Comparison of ENCODE assay signal across 1 cellular context in the genomic region with DNA sequence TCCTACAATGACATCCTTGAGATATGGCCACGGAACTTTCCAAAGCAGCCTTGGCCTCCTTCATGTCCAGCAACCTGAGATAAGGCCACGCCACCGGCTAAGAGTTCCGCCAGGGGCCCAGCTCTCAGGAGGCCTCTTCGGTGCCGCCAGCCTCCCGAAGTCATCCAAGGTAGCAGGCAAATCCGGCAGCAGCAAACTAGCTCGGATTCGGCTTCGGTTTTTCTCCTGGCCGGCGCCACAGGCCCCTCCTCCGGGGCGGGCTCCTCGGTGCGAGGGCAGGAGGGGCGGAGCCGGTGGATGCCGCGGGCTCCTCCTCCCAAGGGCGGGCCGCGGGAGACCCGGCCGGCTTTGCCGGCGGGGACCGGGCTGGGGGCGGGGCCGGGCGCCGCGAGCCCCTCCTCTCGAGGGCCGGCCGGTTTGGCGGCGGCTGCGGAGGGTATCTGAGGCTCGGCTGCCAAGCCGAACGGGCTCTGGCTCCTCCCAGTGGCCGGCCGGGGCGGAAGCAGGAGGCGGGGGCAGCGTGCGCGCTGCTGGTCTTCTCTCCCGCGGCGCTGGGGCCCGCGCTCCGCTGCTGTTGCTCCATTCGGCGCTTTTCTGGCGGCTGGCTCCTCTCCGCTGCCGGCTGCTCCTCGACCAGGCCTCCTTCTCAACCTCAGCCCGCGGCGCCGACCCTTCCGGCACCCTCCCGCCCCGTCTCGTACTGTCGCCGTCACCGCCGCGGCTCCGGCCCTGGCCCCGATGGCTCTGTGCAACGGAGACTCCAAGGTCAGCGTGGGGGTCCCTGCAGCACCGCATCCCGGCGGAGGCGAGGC.
A peak's percentile ranks its signal among the peaks of the same experiment; 100 is the strongest.
TF ChIP-seq lines count a peak whose summit lies in the region.

TSS of gene GMPS (plus strand) at position 518 of the 812 bp plus-strand sequence. CDS start at position 739, 221 bp downstream.

TF ChIP-seq in K562, 482 proteins besides CTCF, POLR2A, EP300 and RAD21 (continued from another document and continues in another):
- no peak for TF ChIP-seq TSHZ1 (CRISPR knock-in tag; IDR thresholded peaks at IDR 0.05)
- no peak for TF ChIP-seq PHB (CRISPR knock-in tag; IDR thresholded peaks at IDR 0.05)
- TF ChIP-seq ZNF780A (CRISPR knock-in tag; IDR thresholded peaks at IDR 0.05), result no peak
- TF ChIP-seq ZNF184 (CRISPR knock-in tag; IDR thresholded peaks at IDR 0.05), result no peak
- TF ChIP-seq, protein P1, sequence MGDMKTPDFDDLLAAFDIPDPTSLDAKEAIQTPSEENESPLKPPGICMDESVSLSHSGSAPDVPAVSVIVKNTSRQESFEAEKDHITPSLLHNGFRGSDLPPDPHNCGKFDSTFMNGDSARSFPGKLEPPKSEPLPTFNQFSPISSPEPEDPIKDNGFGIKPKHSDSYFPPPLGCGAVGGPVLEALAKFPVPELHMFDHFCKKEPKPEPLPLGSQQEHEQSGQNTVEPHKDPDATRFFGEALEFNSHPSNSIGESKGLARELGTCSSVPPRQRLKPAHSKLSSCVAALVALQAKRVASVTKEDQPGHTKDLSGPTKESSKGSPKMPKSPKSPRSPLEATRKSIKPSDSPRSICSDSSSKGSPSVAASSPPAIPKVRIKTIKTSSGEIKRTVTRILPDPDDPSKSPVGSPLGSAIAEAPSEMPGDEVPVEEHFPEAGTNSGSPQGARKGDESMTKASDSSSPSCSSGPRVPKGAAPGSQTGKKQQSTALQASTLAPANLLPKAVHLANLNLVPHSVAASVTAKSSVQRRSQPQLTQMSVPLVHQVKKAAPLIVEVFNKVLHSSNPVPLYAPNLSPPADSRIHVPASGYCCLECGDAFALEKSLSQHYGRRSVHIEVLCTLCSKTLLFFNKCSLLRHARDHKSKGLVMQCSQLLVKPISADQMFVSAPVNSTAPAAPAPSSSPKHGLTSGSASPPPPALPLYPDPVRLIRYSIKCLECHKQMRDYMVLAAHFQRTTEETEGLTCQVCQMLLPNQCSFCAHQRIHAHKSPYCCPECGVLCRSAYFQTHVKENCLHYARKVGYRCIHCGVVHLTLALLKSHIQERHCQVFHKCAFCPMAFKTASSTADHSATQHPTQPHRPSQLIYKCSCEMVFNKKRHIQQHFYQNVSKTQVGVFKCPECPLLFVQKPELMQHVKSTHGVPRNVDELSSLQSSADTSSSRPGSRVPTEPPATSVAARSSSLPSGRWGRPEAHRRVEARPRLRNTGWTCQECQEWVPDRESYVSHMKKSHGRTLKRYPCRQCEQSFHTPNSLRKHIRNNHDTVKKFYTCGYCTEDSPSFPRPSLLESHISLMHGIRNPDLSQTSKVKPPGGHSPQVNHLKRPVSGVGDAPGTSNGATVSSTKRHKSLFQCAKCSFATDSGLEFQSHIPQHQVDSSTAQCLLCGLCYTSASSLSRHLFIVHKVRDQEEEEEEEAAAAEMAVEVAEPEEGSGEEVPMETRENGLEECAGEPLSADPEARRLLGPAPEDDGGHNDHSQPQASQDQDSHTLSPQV (IDR thresholded peaks at IDR 0.05), result 0 out of 2 replicates have a peak, but pooled peaks have one; percentile 35
- TF ChIP-seq ZNF224 (CRISPR knock-in tag; IDR thresholded peaks at IDR 0.05), result no peak
- no peak for TF ChIP-seq ZNF740 (CRISPR knock-in tag; IDR thresholded peaks at IDR 0.05)
- TF ChIP-seq ZNF740 (tag; IDR thresholded peaks at IDR 0.05), result no peak
- TF ChIP-seq HMBOX1 (IDR thresholded peaks at IDR 0.05), result peak; percentile 28; the same call in 1 of the 2 replicates
- peak; percentile 19; the same call in 1 of the 2 replicates for TF ChIP-seq XRCC5 (IDR thresholded peaks at IDR 0.05; ENCODE audit: low read depth, low read length)
- TF ChIP-seq LEF1 (IDR thresholded peaks at IDR 0.05), result no peak
- TF ChIP-seq BRD4 (IDR thresholded peaks at IDR 0.05), result no peak
- TF ChIP-seq, protein P2, sequence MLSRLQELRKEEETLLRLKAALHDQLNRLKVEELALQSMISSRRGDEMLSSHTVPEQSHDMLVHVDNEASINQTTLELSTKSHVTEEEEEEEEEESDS (CRISPR knock-in tag; IDR thresholded peaks at IDR 0.05), result no peak
- no peak for TF ChIP-seq ZNF140 (CRISPR knock-in tag; IDR thresholded peaks at IDR 0.05)
- TF ChIP-seq MAZ (CRISPR knock-in tag; conservative IDR thresholded peaks at IDR 0.05 in 1 of 2, IDR thresholded peaks at IDR 0.05 in 1 of 2), result peak; percentile 50 to 83
- TF ChIP-seq ETV6 (IDR thresholded peaks at IDR 0.05; ENCODE audit: borderline replicate concordance in 1 of 2, low read depth in 2 of 2, low read length in 1 of 2), result no peak
- TF ChIP-seq ETV6 (CRISPR knock-in tag; IDR thresholded peaks at IDR 0.05; ENCODE audit: borderline replicate concordance), result 0 out of 2 replicates have a peak, but pooled peaks have one; percentile 65
- TF ChIP-seq NCOR1 (IDR thresholded peaks at IDR 0.05), result no peak
- peak; percentile 66 for TF ChIP-seq ZFP36 (IDR thresholded peaks at IDR 0.05; ENCODE audit: low read depth, low read length, partially characterized antibody)
- TF ChIP-seq ZNF347 (CRISPR knock-in tag; IDR thresholded peaks at IDR 0.05; ENCODE audit: low read depth), result no peak
- no peak for TF ChIP-seq POLR2AphosphoS2 (IDR thresholded peaks at IDR 0.05; ENCODE audit: low read length)
- no peak for TF ChIP-seq ID3 (CRISPR knock-in tag; IDR thresholded peaks at IDR 0.05)
- no peak for TF ChIP-seq ID3 (tag; IDR thresholded peaks at IDR 0.05)
- no peak for TF ChIP-seq ZNF217 (CRISPR knock-in tag; IDR thresholded peaks at IDR 0.05)
- no peak for TF ChIP-seq PCBP1 (IDR thresholded peaks at IDR 0.05; ENCODE audit: low read depth, low read length, poor library complexity, severe bottlenecking)
- TF ChIP-seq THAP12 (CRISPR knock-in tag; IDR thresholded peaks at IDR 0.05), result peak; percentile 79; the same call in 1 of the 2 replicates
- TF ChIP-seq NR4A1 (CRISPR knock-in tag; IDR thresholded peaks at IDR 0.05), result no peak
- no peak for TF ChIP-seq NR4A1 (tag; IDR thresholded peaks at IDR 0.05)
- TF ChIP-seq ELK3 (CRISPR knock-in tag; IDR thresholded peaks at IDR 0.05), result no peak
- 0 out of 2 replicates have a peak, but pooled peaks have one; percentile 19 for TF ChIP-seq ZNF134 (CRISPR knock-in tag; conservative IDR thresholded peaks at IDR 0.05)
- TF ChIP-seq ZNF407 (IDR thresholded peaks at IDR 0.05; ENCODE audit: low read depth), result no peak
